9 cellular contexts compared by ENCODE assay signal in genomic region chr1:36207339-36207738, GRCh38. TPM values are rescaled to one million over a fixed set of nuclear protein-coding genes. Genes with fewer than 3 reads are reported as not detected.
DNase-seq lines count a peak whose midpoint lies in the region; ATAC-seq and TF ChIP-seq lines count a peak whose summit lies in the region.
"Had no signal": no experiment of that assay in that cellular context is flagged by ENCODE, and none has a peak within 500 bp of the region (broad histone marks: within the 10 kb centered on the region; RNA-seq: fewer than 3 reads in every experiment).

No MANE protein-coding gene starts in this region.

- H3K27ac Mint-ChIP-seq in activated CD4-positive, alpha-beta T cell treated with anti-CD3 and anti-CD28 coated beads for 36 hours, result peak overlapping the region; percentile 53
- H3K27ac Mint-ChIP-seq in MCF 10A (ENCODE audit: low read depth, unreplicated experiment) (no peak overlapping the region), type B pancreatic cell (peak overlapping the region; percentile 43)
- H3K27ac Mint-ChIP-seq in stimulated activated effector memory CD8-positive, alpha-beta T cell treated with anti-CD3 and anti-CD28 coated beads, Interleukin-12 subunit alpha, Interleukin-12 subunit beta, amount 100 ng/mL, for 72 hours, result no peak overlapping the region

- ATAC-seq in activated CD4-positive, alpha-beta T cell treated with anti-CD3 and anti-CD28 coated beads for 36 hours, result no peak
- ATAC-seq in stimulated activated effector memory CD8-positive, alpha-beta T cell treated with anti-CD3 and anti-CD28 coated beads, Interleukin-12 subunit alpha, Interleukin-12 subunit beta, amount 100 ng/mL, for 72 hours, result no peak
- ATAC-seq in HG03439 (IDR thresholded peaks at IDR 0.05; ENCODE audit: unreplicated experiment), result no peak

- peaks cover 0 to 17% (median 9%) of the 10 kb centered on the region in 4 donors for H3K4me1 ChIP-seq in liver (ENCODE audit: control insufficient read depth in 4 of 4, insufficient read depth in 4 of 4, low read length in 3 of 4)
- H3K4me1 ChIP-seq in colonic mucosa, result no peaks in the 10 kb centered on the region
- H3K4me1 ChIP-seq: SJSA1 had no signal

- no peaks in the 10 kb centered on the region for H3K36me3 Mint-ChIP-seq in activated CD4-positive, alpha-beta T cell treated with anti-CD3 and anti-CD28 coated beads for 36 hours (ENCODE audit: low read depth)
- H3K36me3 Mint-ChIP-seq in MCF 10A (ENCODE audit: insufficient read depth, unreplicated experiment), result no peaks in the 10 kb centered on the region
- no peaks in the 10 kb centered on the region for H3K36me3 Mint-ChIP-seq in type B pancreatic cell
- no peaks in the 10 kb centered on the region for H3K36me3 Mint-ChIP-seq in stimulated activated effector memory CD8-positive, alpha-beta T cell treated with anti-CD3 and anti-CD28 coated beads, Interleukin-12 subunit alpha, Interleukin-12 subunit beta, amount 100 ng/mL, for 72 hours

- POLR2A ChIA-PET in activated CD4-positive, alpha-beta T cell treated with anti-CD3 and anti-CD28 coated beads for 36 hours (lab: Charles Lee), result no interaction called here
- POLR2A ChIA-PET in MCF 10A (lab: Yijun Ruan, JAX), result no interaction called here

- H3K27me3 ChIP-seq in liver (ENCODE audit: control insufficient read depth in 4 of 4, insufficient read depth in 4 of 4, low read length in 3 of 4), result no peaks in the 10 kb centered on the region
- no peaks in the 10 kb centered on the region for H3K27me3 ChIP-seq in colonic mucosa
- H3K27me3 ChIP-seq: SJSA1 had no signal

- H3K4me3 Mint-ChIP-seq in activated CD4-positive, alpha-beta T cell treated with anti-CD3 and anti-CD28 coated beads for 36 hours, result no peak overlapping the region
- H3K4me3 Mint-ChIP-seq in MCF 10A (ENCODE audit: unreplicated experiment) (no peak overlapping the region), type B pancreatic cell (no peak overlapping the region)
- H3K4me3 Mint-ChIP-seq in stimulated activated effector memory CD8-positive, alpha-beta T cell treated with anti-CD3 and anti-CD28 coated beads, Interleukin-12 subunit alpha, Interleukin-12 subunit beta, amount 100 ng/mL, for 72 hours, result no peak overlapping the region

- 23% methylated on average over 6 of the region's 6 CpGs for WGBS in liver

- peaks cover 1% of the 10 kb centered on the region for H3K27me3 Mint-ChIP-seq in activated CD4-positive, alpha-beta T cell treated with anti-CD3 and anti-CD28 coated beads for 36 hours
- H3K27me3 Mint-ChIP-seq in MCF 10A (ENCODE audit: insufficient read depth, unreplicated experiment) (no peaks in the 10 kb centered on the region), type B pancreatic cell (no peaks in the 10 kb centered on the region)

- intact Hi-C loops in activated CD4-positive, alpha-beta T cell treated with anti-CD3 and anti-CD28 coated beads for 36 hours (cut with DNase I, micrococcal nuclease), result no loop called here
- intact Hi-C loops in MCF 10A (cut with micrococcal nuclease) (no loop called here), colonic mucosa (cut with DNase I) (no loop called here)

- BruUV-seq in MCF 10A (replicated peaks; lab: Mats Ljungman, UMichigan), result no TSS peak

- no peaks in the 10 kb centered on the region for H3K9me3 ChIP-seq in liver (ENCODE audit: control insufficient read depth in 4 of 4, low read length in 3 of 4)
- no peaks in the 10 kb centered on the region for H3K9me3 ChIP-seq in colonic mucosa
- H3K9me3 ChIP-seq: SJSA1 had no signal

- no peaks in the 10 kb centered on the region for H3K9me3 Mint-ChIP-seq in activated CD4-positive, alpha-beta T cell treated with anti-CD3 and anti-CD28 coated beads for 36 hours (ENCODE audit: low read depth)
- no peaks in the 10 kb centered on the region for H3K9me3 Mint-ChIP-seq in MCF 10A (ENCODE audit: unreplicated experiment)
- no peaks in the 10 kb centered on the region for H3K9me3 Mint-ChIP-seq in type B pancreatic cell
- no peaks in the 10 kb centered on the region for H3K9me3 Mint-ChIP-seq in stimulated activated effector memory CD8-positive, alpha-beta T cell treated with anti-CD3 and anti-CD28 coated beads, Interleukin-12 subunit alpha, Interleukin-12 subunit beta, amount 100 ng/mL, for 72 hours

- CTCF ChIA-PET in activated CD4-positive, alpha-beta T cell treated with anti-CD3 and anti-CD28 coated beads for 36 hours (lab: Charles Lee), result interaction anchor here (2.2 kb wide), 1 partner anchor 58 kb away, joined by 8 read pairs; the partner anchor contains the start of gene TRAPPC3
- CTCF ChIA-PET in MCF 10A (lab: Yijun Ruan, JAX), result interaction anchor here (1.5 kb wide), 2 partner anchors 11 to 19 kb away, joined by 4 to 5 read pairs; no protein-coding TSS in a partner anchor

- H3K4me3 ChIP-seq in liver (ENCODE audit: low read depth in 1 of 3, low read length in 3 of 3) (no peak overlapping the region), colonic mucosa (no peak overlapping the region)
- H3K4me3 ChIP-seq: SJSA1 had no signal

- TF ChIP-seq RAD21 in liver (IDR thresholded peaks at IDR 0.05), result no peak

- TF ChIP-seq CTCF in MCF 10A (IDR thresholded peaks at IDR 0.05; ENCODE audit: unreplicated experiment), result no peak
- no peak for TF ChIP-seq CTCF in liver (IDR thresholded peaks at IDR 0.05; ENCODE audit: low read depth, low read length, missing input control)
- no peak for TF ChIP-seq CTCF in type B pancreatic cell (conservative IDR thresholded peaks at IDR 0.05)
- TF ChIP-seq CTCF in colonic mucosa (IDR thresholded peaks at IDR 0.05), result no peak

- no peak overlapping the region for H3K9ac ChIP-seq in liver (ENCODE audit: low read depth in 1 of 2, low read length in 2 of 2)
- no peak overlapping the region for H3K9ac ChIP-seq in colonic mucosa (ENCODE audit: low read depth in 2 of 2, low read length in 2 of 2)

- DNase-seq in activated CD4-positive, alpha-beta T cell treated with anti-CD3 and anti-CD28 coated beads for 36 hours, result no peak
- DNase-seq in activated CD4-positive, alpha-beta T cell treated with anti-CD3 and anti-CD28 coated beads, Interleukin-2, amount 50 U/mL, for 4 hours, result no peak
- DNase-seq in MCF 10A (ENCODE audit: unreplicated experiment) (peak; percentile 39), type B pancreatic cell (ENCODE audit: extremely low spot score, unreplicated experiment) (no peak), colonic mucosa (no peak)
- no peak for DNase-seq in stimulated activated effector memory CD8-positive, alpha-beta T cell treated with anti-CD3 and anti-CD28 coated beads, Interleukin-12 subunit alpha, Interleukin-12 subunit beta, amount 100 ng/mL, for 72 hours (ENCODE audit: low spot score in 2 of 2)

- H3K27ac ChIP-seq in liver (ENCODE audit: low read depth in 1 of 2, low read length in 2 of 2), result no peak overlapping the region
- no peak overlapping the region for H3K27ac ChIP-seq in colonic mucosa
- H3K27ac ChIP-seq: SJSA1 had no signal

- H3K36me3 ChIP-seq in liver (ENCODE audit: control insufficient read depth in 4 of 4, insufficient read depth in 3 of 4, low read depth in 1 of 4, low read length in 3 of 4), result no peaks in the 10 kb centered on the region
- no peaks in the 10 kb centered on the region for H3K36me3 ChIP-seq in colonic mucosa
- H3K36me3 ChIP-seq: SJSA1 had no signal

- H3K4me1 Mint-ChIP-seq in activated CD4-positive, alpha-beta T cell treated with anti-CD3 and anti-CD28 coated beads for 36 hours, result peaks cover 13% of the 10 kb centered on the region
- peaks cover 18% of the 10 kb centered on the region for H3K4me1 Mint-ChIP-seq in MCF 10A (ENCODE audit: insufficient read depth, unreplicated experiment)
- peaks cover 6% of the 10 kb centered on the region for H3K4me1 Mint-ChIP-seq in type B pancreatic cell (ENCODE audit: unreplicated experiment)
- H3K4me1 Mint-ChIP-seq in stimulated activated effector memory CD8-positive, alpha-beta T cell treated with anti-CD3 and anti-CD28 coated beads, Interleukin-12 subunit alpha, Interleukin-12 subunit beta, amount 100 ng/mL, for 72 hours, result no peaks in the 10 kb centered on the region

TF ChIP-seq in liver, 16 proteins besides CTCF, POLR2A, EP300 and RAD21:
- TF ChIP-seq MAX (IDR thresholded peaks at IDR 0.05), result no peak
- TF ChIP-seq EGR1 (IDR thresholded peaks at IDR 0.05; ENCODE audit: low read depth in 2 of 2), result no peak
- TF ChIP-seq JUND (IDR thresholded peaks at IDR 0.05), result no peak
- peak; percentile 65 for TF ChIP-seq FOXA1 (IDR thresholded peaks at IDR 0.05)
- TF ChIP-seq HNF4G (IDR thresholded peaks at IDR 0.05), result no peak
- TF ChIP-seq GABPA (IDR thresholded peaks at IDR 0.05 in 1 of 2, conservative IDR thresholded peaks at IDR 0.05 in 1 of 2), result no peak
- TF ChIP-seq FOXA2 (IDR thresholded peaks at IDR 0.05), result peak; percentile 54
- TF ChIP-seq YY1 (IDR thresholded peaks at IDR 0.05), result no peak
TF ChIP-seq in liver: peak in this region for 2.

RNA-seq across cellular contexts. Expression of gene THRAP3, which starts 16.9 kb away (rescaled TPM):
- total RNA-seq in activated CD4-positive, alpha-beta T cell treated with anti-CD3 and anti-CD28 coated beads for 36 hours, result 100 to 1,000 TPM; 149 to 182 TPM
- 92.2 and 116 TPM in 2 replicates for total RNA-seq in MCF 10A (2022)
- 10 to 100 TPM; 48.9 to 55.1 TPM for total RNA-seq in liver
- polyA plus RNA-seq in liver, result 10 to 100 TPM; 21.3 to 42.8 TPM
- 122 and 135 TPM in 2 replicates for total RNA-seq in type B pancreatic cell (ENCODE audit: low replicate concordance)
- 100 to 1,000 TPM in 1 of 2 donors, 10 to 100 TPM in 1; 81.0 to 103 TPM for total RNA-seq in colonic mucosa

RNA-seq across cellular contexts. Expression of gene MAP7D1, which starts 51.4 kb away (rescaled TPM):
- 100 to 1,000 TPM; 122 to 133 TPM for total RNA-seq in activated CD4-positive, alpha-beta T cell treated with anti-CD3 and anti-CD28 coated beads for 36 hours
- total RNA-seq in MCF 10A (2022) (131 and 170 TPM in 2 replicates), liver (10 to 100 TPM; 14.8 to 15.1 TPM), type B pancreatic cell (ENCODE audit: low replicate concordance) (94.5 and 112 TPM in 2 replicates), colonic mucosa (10 to 100 TPM; 37.7 to 50.0 TPM)
- polyA plus RNA-seq in liver, result 10 to 100 TPM in 1 of 2 donors, 1 to 10 TPM in 1; 5.6 to 10.9 TPM

RNA-seq across cellular contexts. Expression of gene TRAPPC3, which starts 58.1 kb away (rescaled TPM):
- 10 to 100 TPM; 43.8 to 53.8 TPM for total RNA-seq in activated CD4-positive, alpha-beta T cell treated with anti-CD3 and anti-CD28 coated beads for 36 hours
- total RNA-seq in MCF 10A (2022) (72.8 and 75.5 TPM in 2 replicates), liver (10 to 100 TPM; 30.4 to 56.1 TPM), type B pancreatic cell (ENCODE audit: low replicate concordance) (63.4 and 75.6 TPM in 2 replicates), colonic mucosa (10 to 100 TPM; 59.0 to 60.6 TPM)
- 10 to 100 TPM; 24.2 to 30.4 TPM for polyA plus RNA-seq in liver

Comparison
In these comparisons a context has a peak if more than half of its experiments do, and no peak if none do; other contexts are left out.
1. H3K27ac Mint-ChIP-seq: peak in activated CD4-positive, alpha-beta T cell treated with anti-CD3 and anti-CD28 coated beads for 36 hours (single experiment) and type B pancreatic cell (single experiment); none in MCF 10A (single experiment) and stimulated activated effector memory CD8-positive, alpha-beta T cell treated with anti-CD3 and anti-CD28 coated beads, Interleukin-12 subunit alpha, Interleukin-12 subunit beta, amount 100 ng/mL, for 72 hours (single experiment).